In genomic region chr1:219189942-219190341, GRCh38 we compare ENCODE assay signal across 30 cellular contexts. TPM values are rescaled to one million over a fixed set of nuclear protein-coding genes. Genes with fewer than 3 reads are reported as not detected.
DNase-seq lines count a peak whose midpoint lies in the region; ATAC-seq, FAIRE-seq and TF ChIP-seq lines count a peak whose summit lies in the region.
"Had no signal": no experiment of that assay in that cellular context is flagged by ENCODE, and none has a peak within 500 bp of the region (broad histone marks: within the 10 kb centered on the region; RNA-seq: fewer than 3 reads in every experiment).

No MANE protein-coding gene starts in this region.

- H3K9me2 ChIP-seq in DOHH2 (replicated peaks; ENCODE audit: control insufficient read depth, low read length), result no peaks in the 10 kb centered on the region; the same call in 1 of the 2 replicates
- H3K9me2 ChIP-seq in Karpas-422 (replicated peaks; ENCODE audit: insufficient read depth, low read length), result no peaks in the 10 kb centered on the region

- peaks cover 38% of the 10 kb centered on the region for H3K36me3 Mint-ChIP-seq in MCF 10A (ENCODE audit: insufficient read depth, unreplicated experiment)

- TF ChIP-seq EP300 in A549 (IDR thresholded peaks at IDR 0.05), result no peak

- no peak for TF ChIP-seq POLR2A in A549 (IDR thresholded peaks at IDR 0.05; ENCODE audit: low read length)

- H3K23ac ChIP-seq in mesenchymal stem cell (ENCODE audit: low read length in 2 of 2), result no peak overlapping the region

- TF ChIP-seq RAD21 in A549 (conservative IDR thresholded peaks at IDR 0.05 in 1 of 2, IDR thresholded peaks at IDR 0.05 in 1 of 2), result no peak

- H4K91ac ChIP-seq in mesenchymal stem cell (ENCODE audit: low read length), result no peak overlapping the region

- H2BK5ac ChIP-seq in mesenchymal stem cell (ENCODE audit: low read depth, low read length, poor library complexity, severe bottlenecking), result no peak overlapping the region

- no peak overlapping the region for H3K27ac Mint-ChIP-seq in MCF 10A (ENCODE audit: low read depth, unreplicated experiment)
- H3K27ac Mint-ChIP-seq: activated CD4-positive, alpha-beta T cell treated with anti-CD3 and anti-CD28 coated beads for 36 hours had no signal

- peaks cover 34% of the 10 kb centered on the region for H3K4me1 ChIP-seq in A549
- H3K4me1 ChIP-seq in DOHH2 (ENCODE audit: control insufficient read depth, low read length), result peaks cover 54% of the 10 kb centered on the region
- peaks cover 78% of the 10 kb centered on the region for H3K4me1 ChIP-seq in Karpas-422 (ENCODE audit: low read length)
- no peaks in the 10 kb centered on the region for H3K4me1 ChIP-seq in mesenchymal stem cell (ENCODE audit: control insufficient read depth, insufficient read depth, low read depth, low read length)
- H3K4me1 ChIP-seq: breast epithelium had no signal

- H2BK120ac ChIP-seq in mesenchymal stem cell (ENCODE audit: low read depth, low read length), result no peak overlapping the region

- CTCF ChIA-PET in A549 (lab: Yijun Ruan, JAX) (interaction anchor here (0.6 to 1.4 kb wide), 3 partner anchors 378 to 547 kb away, joined by 3 read pairs; no protein-coding TSS in a partner anchor), MCF 10A (lab: Yijun Ruan, JAX) (interaction anchor here (0.6 to 1.3 kb wide), 4 partner anchors 29 to 622 kb away, joined by 3 to 5 read pairs (median 3); no protein-coding TSS in a partner anchor)

- H4K20me1 ChIP-seq in DOHH2 (ENCODE audit: control insufficient read depth, insufficient read depth, low read depth, low read length) (no peaks in the 10 kb centered on the region), Karpas-422 (ENCODE audit: insufficient read depth, low read depth, low read length) (no peaks in the 10 kb centered on the region)

- peak overlapping the region; percentile 60 for H3K9ac ChIP-seq in Karpas-422 (ENCODE audit: low read length)
- H3K9ac ChIP-seq in mesenchymal stem cell (ENCODE audit: low read length), result peak overlapping the region; percentile 83

- no peak overlapping the region for H3K4ac ChIP-seq in mesenchymal stem cell (ENCODE audit: low read depth in 1 of 2, low read length in 2 of 2)

- H2AFZ ChIP-seq in Karpas-422 (ENCODE audit: low read length) (no peak overlapping the region), mesenchymal stem cell (ENCODE audit: low read depth, low read length) (no peak overlapping the region)

- no peaks in the 10 kb centered on the region for H3K27me3 Mint-ChIP-seq in MCF 10A (ENCODE audit: insufficient read depth, unreplicated experiment)
- H3K27me3 Mint-ChIP-seq: activated CD4-positive, alpha-beta T cell treated with anti-CD3 and anti-CD28 coated beads for 36 hours; effector memory CD8-positive, alpha-beta T cell had no signal

- no peak overlapping the region for H3K18ac ChIP-seq in mesenchymal stem cell (ENCODE audit: low read depth in 1 of 2, low read length in 2 of 2)

- H2BK15ac ChIP-seq in mesenchymal stem cell (ENCODE audit: low read depth, poor library complexity, severe bottlenecking), result no peak overlapping the region

- no peak overlapping the region for H3K4me3 Mint-ChIP-seq in MCF 10A (ENCODE audit: unreplicated experiment)
- H3K4me3 Mint-ChIP-seq: activated CD4-positive, alpha-beta T cell treated with anti-CD3 and anti-CD28 coated beads for 36 hours; effector memory CD8-positive, alpha-beta T cell had no signal

- no peak overlapping the region for H2BK12ac ChIP-seq in mesenchymal stem cell (ENCODE audit: low read length in 2 of 2)

- no peak overlapping the region for H4K8ac ChIP-seq in mesenchymal stem cell (ENCODE audit: low read length)

- ATAC-seq in A549, result no peak
- ATAC-seq: effector memory CD8-positive, alpha-beta T cell; upper lobe of right lung had no signal

- no peaks in the 10 kb centered on the region for H3K27me3 ChIP-seq in DOHH2 (ENCODE audit: control insufficient read depth, low read length)
- H3K27me3 ChIP-seq in Karpas-422 (ENCODE audit: low read length), result no peaks in the 10 kb centered on the region
- no peaks in the 10 kb centered on the region for H3K27me3 ChIP-seq in mesenchymal stem cell (ENCODE audit: control insufficient read depth in 1 of 2, insufficient read depth in 1 of 2, low read length in 2 of 2)
- H3K27me3 ChIP-seq: breast epithelium, ovary, spleen, upper lobe of right lung had no signal

- peaks cover 22% of the 10 kb centered on the region for H3K4me1 Mint-ChIP-seq in MCF 10A (ENCODE audit: insufficient read depth, unreplicated experiment)

- intact Hi-C loops in MCF 10A (cut with micrococcal nuclease), result no loop called here

- H3K79me2 ChIP-seq in DOHH2 (ENCODE audit: control insufficient read depth, low read length) (peaks cover 56% of the 10 kb centered on the region), Karpas-422 (ENCODE audit: low read length) (peaks cover 77% of the 10 kb centered on the region)

- H3K4me2 ChIP-seq in A549, result peak overlapping the region; percentile 71
- peak overlapping the region; percentile 68 for H3K4me2 ChIP-seq in DOHH2 (ENCODE audit: low read length)
- peak overlapping the region; percentile 96 for H3K4me2 ChIP-seq in Karpas-422 (ENCODE audit: low read depth, low read length, poor library complexity, severe bottlenecking)
- H3K4me2 ChIP-seq in mesenchymal stem cell (ENCODE audit: low read length, poor library complexity, severe bottlenecking), result no peak overlapping the region

- no peak overlapping the region for H2AK5ac ChIP-seq in mesenchymal stem cell (ENCODE audit: low read length, severe bottlenecking)

- DNase-seq in A549 (ENCODE audit: low read depth in 1 of 2, low spot score in 1 of 2), result no peak
- peak; percentile 73 for DNase-seq in Karpas-422
- no peak for DNase-seq in mesenchymal stem cell
- no peak for DNase-seq in activated CD8-positive, alpha-beta memory T cell treated with anti-CD3 and anti-CD28 coated beads for 24 hours
- no peak for DNase-seq in MCF 10A (ENCODE audit: unreplicated experiment)
- DNase-seq in NCI-H748 treated with DMSO at 0.1 percent for 48 hours (lab: John Stamatoyannopoulos, UW), result no peak
- DNase-seq in cortex of kidney (lab: John Stamatoyannopoulos, UW), result no peak
- DNase-seq: activated CD4-positive, alpha-beta T cell treated with anti-CD3 and anti-CD28 coated beads for 36 hours; activated gamma-delta T cell; activated T-cell treated with anti-CD3 and anti-CD28 coated beads, Interleukin-2, amount 50 U/mL, for 1 hour; Calu3; DMS79 treated with DMSO at 0.1 percent for 48 hours; effector memory CD8-positive, alpha-beta T cell; glutamatergic neuron; GOT3; NCI-H1436; NCI-H2107; NCI-H446; NCI-H82; ovary; retina; spleen; stimulated activated CD4-positive, alpha-beta T cell treated with anti-CD3 and anti-CD28 coated beads, Interleukin-2, amount 100 ng/mL, for 48 hours; substantia nigra; upper lobe of right lung had no signal

- peaks cover 19% of the 10 kb centered on the region for H3F3A ChIP-seq in DOHH2 (ENCODE audit: control insufficient read depth, insufficient read depth)

- no TSS peak for BruUV-seq in MCF 10A (replicated peaks; lab: Mats Ljungman, UMichigan)

- no peaks in the 10 kb centered on the region for H3K9me3 ChIP-seq in A549
- no peaks in the 10 kb centered on the region for H3K9me3 ChIP-seq in DOHH2 (ENCODE audit: control insufficient read depth, insufficient read depth, low read length)
- H3K9me3 ChIP-seq in Karpas-422 (ENCODE audit: low read length), result no peaks in the 10 kb centered on the region
- no peaks in the 10 kb centered on the region for H3K9me3 ChIP-seq in mesenchymal stem cell (ENCODE audit: control insufficient read depth, low read length)
- H3K9me3 ChIP-seq: breast epithelium, ovary, upper lobe of right lung had no signal

- no peak for FAIRE-seq in A549 (lab: Jason Lieb, UNC)
- FAIRE-seq: K562 had no signal

- H3K36me3 ChIP-seq in DOHH2 (ENCODE audit: control insufficient read depth, low read length), result peaks cover 48% of the 10 kb centered on the region
- peaks cover 53% of the 10 kb centered on the region for H3K36me3 ChIP-seq in Karpas-422 (ENCODE audit: insufficient read depth, low read length)
- peaks cover 0 to 37% of the 10 kb centered on the region in 2 experiments for H3K36me3 ChIP-seq in mesenchymal stem cell (ENCODE audit: control insufficient read depth in 1 of 2, insufficient read depth in 2 of 2, low read depth in 1 of 2, low read length in 2 of 2)
- H3K36me3 ChIP-seq: breast epithelium, ovary had no signal

- peaks cover 14% of the 10 kb centered on the region for H3K79me1 ChIP-seq in mesenchymal stem cell (replicated peaks; ENCODE audit: low read length, poor library complexity, severe bottlenecking)

- TF ChIP-seq CTCF in A549 (IDR thresholded peaks at IDR 0.05) (no peak), DOHH2 (IDR thresholded peaks at IDR 0.05; ENCODE audit: low read depth, low read length, poor library complexity, severe bottlenecking) (no peak), MCF 10A (IDR thresholded peaks at IDR 0.05; ENCODE audit: unreplicated experiment) (no peak)

- no peak overlapping the region for H3K14ac ChIP-seq in mesenchymal stem cell (ENCODE audit: low read length in 2 of 2)

- peak overlapping the region in 1 of 2 experiments; percentile 65; a peak in 1 of 6 replicates for H3K27ac ChIP-seq in A549
- peak overlapping the region; percentile 91 for H3K27ac ChIP-seq in DOHH2 (ENCODE audit: low read depth, low read length)
- peak overlapping the region; percentile 99 for H3K27ac ChIP-seq in Karpas-422 (ENCODE audit: low read length)
- peak overlapping the region; percentile 83 for H3K27ac ChIP-seq in mesenchymal stem cell (ENCODE audit: low read length, poor library complexity, severe bottlenecking)
- H3K27ac ChIP-seq: C4-2B, ovary had no signal

- no peak overlapping the region for H3K4me3 ChIP-seq in A549
- H3K4me3 ChIP-seq in DOHH2 (ENCODE audit: low read length), result peak overlapping the region; percentile 3; the same call in 1 of the 2 replicates
- H3K4me3 ChIP-seq in Karpas-422 (ENCODE audit: low read length), result peak overlapping the region; percentile 51; the same call in 1 of the 2 replicates
- H3K4me3 ChIP-seq in mesenchymal stem cell (ENCODE audit: insufficient read depth in 1 of 2, low read depth in 1 of 2, low read length in 2 of 2), result no peak overlapping the region
- H3K4me3 ChIP-seq: breast epithelium, K562, lung, ovary, spleen, upper lobe of right lung had no signal

- H3K9me3 Mint-ChIP-seq in MCF 10A (ENCODE audit: unreplicated experiment), result no peaks in the 10 kb centered on the region
- H3K9me3 Mint-ChIP-seq: effector memory CD8-positive, alpha-beta T cell had no signal

- 69% methylated on average over 3 of the region's 3 CpGs for WGBS in A549 (ENCODE audit: missing lambda C conversion rate)
- WGBS in mesenchymal stem cell, result no CpG with 5 or more reads among the region's 3 CpGs

- POLR2A ChIA-PET in A549 (lab: Yijun Ruan, JAX) (interaction anchor here (1.0 to 2.5 kb wide), 2 partner anchors 10 to 16 kb away, joined by 4 to 12 read pairs; partner anchors contain the start of gene LYPLAL1), MCF 10A (lab: Yijun Ruan, JAX) (interaction anchor here (0.8 to 6.2 kb wide), 5 partner anchors 9 to 478 kb away, joined by 3 to 93 read pairs (median 11); partner anchors contain the start of gene LYPLAL1)

RNA-seq across cellular contexts. Expression of gene LYPLAL1, which starts 16.3 kb away (rescaled TPM):
- 49.4 and 61.2 TPM in 2 replicates for polyA plus RNA-seq in A549 (2011; rRNA removed)
- 5.9 and 6.5 TPM in 2 replicates for polyA plus RNA-seq in A549 (2012; cell fraction: cytosol; rRNA removed)
- polyA plus RNA-seq in A549 (2012; cell fraction: nucleus; rRNA removed), result 3.5 and 7.2 TPM in 2 replicates
- 13.6 to 17.6 TPM (median 15.4 TPM) in 3 replicates for polyA plus RNA-seq in A549 (2017; fragmentation: RNase III; extraction: RNeasy Plus Mini Kit Qiagen cat#74134 plus additional on column Dnase treatment)
- polyA minus RNA-seq in A549 (2011; rRNA and poly(A)+ RNA removed), result 14.7 and 20.3 TPM in 2 replicates
- total RNA-seq in Karpas-422 (2014; rRNA removed; shearing (Covaris generic); ENCODE audit: low replicate concordance), result 24.3 and 85.1 TPM in 2 replicates
- 15.9 TPM for polyA plus RNA-seq in mesenchymal stem cell (2013, experiment 1 of 2)
- 18.2 TPM for polyA plus RNA-seq in mesenchymal stem cell (2013, experiment 2 of 2)
- 59.8 and 69.0 TPM in 2 replicates for total RNA-seq in MCF 10A (2022)

Comparison
In these comparisons a context has a peak if more than half of its experiments do, and no peak if none do; other contexts are left out.
1. H3K4me3 ChIP-seq: peak in DOHH2 (single experiment) and Karpas-422 (single experiment); none in A549 (single experiment) and mesenchymal stem cell (0 of 2).